Comparison of ENCODE assay signal across 18 cellular contexts in genomic region chr15:71186971-71187960, GRCh38.
"Had no signal": no experiment of that assay in that cellular context is flagged by ENCODE, and none has a peak within 500 bp of the region (broad histone marks: within the 10 kb centered on the region; RNA-seq: fewer than 3 reads in every experiment).

No MANE protein-coding gene starts in this region.

- H3K36me3 Mint-ChIP-seq: activated naive CD8-positive, alpha-beta T cell; memory B cell; naive thymus-derived CD8-positive, alpha-beta T cell had no signal

- H3K4me1 ChIP-seq: psoas muscle, tibial artery, vagina had no signal

- H3K9me3 ChIP-seq: psoas muscle, tibial artery, vagina had no signal

- H3K27ac ChIP-seq: epithelial cell of prostate, psoas muscle, tibial artery, vagina had no signal

- H3K4me3 ChIP-seq: psoas muscle, tibial artery, vagina had no signal

- H3K4me3 Mint-ChIP-seq: activated CD4-positive, alpha-beta T cell treated with anti-CD3 and anti-CD28 coated beads, Interleukin-2, amount 10 ng/mL, durations not matched to agents 7 days and 5 days; activated naive CD8-positive, alpha-beta T cell; dendritic cell treated with granulocyte-macrophage colony-stimulating factor and Interleukin-4, amounts not matched to agents 40 ng/mL and 50 ng/mL, for 4 days; effector memory CD8-positive, alpha-beta T cell; memory B cell; naive thymus-derived CD8-positive, alpha-beta T cell; WTC11 had no signal

- H3K27ac Mint-ChIP-seq: activated CD4-positive, alpha-beta T cell treated with anti-CD3 and anti-CD28 coated beads, Interleukin-2, amount 10 ng/mL, durations not matched to agents 7 days and 5 days; activated naive CD8-positive, alpha-beta T cell; dendritic cell treated with granulocyte-macrophage colony-stimulating factor and Interleukin-4, amounts not matched to agents 40 ng/mL and 50 ng/mL, for 4 days; effector memory CD8-positive, alpha-beta T cell; memory B cell; naive thymus-derived CD8-positive, alpha-beta T cell; WTC11 had no signal

- DNase-seq: activated CD4-positive, alpha-beta T cell treated with anti-CD3 and anti-CD28 coated beads, Interleukin-2, amount 10 ng/mL, durations not matched to agents 7 days and 5 days; activated CD8-positive, alpha-beta memory T cell treated with anti-CD3 and anti-CD28 coated beads for 24 hours; activated gamma-delta T cell treated with Interleukin-2 at 50 U/mL for 16 hours; amygdala; effector memory CD8-positive, alpha-beta T cell; islet precursor cell; naive thymus-derived CD8-positive, alpha-beta T cell; psoas muscle; stimulated activated CD4-positive, alpha-beta T cell treated with anti-CD3 and anti-CD28 coated beads, Interleukin-1b, Interleukin-23, amount 100 ng/mL, for 48 hours; tibial artery had no signal

- H3K4me1 Mint-ChIP-seq: activated CD4-positive, alpha-beta T cell treated with anti-CD3 and anti-CD28 coated beads, Interleukin-2, amount 10 ng/mL, durations not matched to agents 7 days and 5 days; memory B cell; naive thymus-derived CD8-positive, alpha-beta T cell had no signal

- H3K9me3 Mint-ChIP-seq: activated CD4-positive, alpha-beta T cell treated with anti-CD3 and anti-CD28 coated beads, Interleukin-2, amount 10 ng/mL, durations not matched to agents 7 days and 5 days; dendritic cell treated with granulocyte-macrophage colony-stimulating factor and Interleukin-4, amounts not matched to agents 40 ng/mL and 50 ng/mL, for 4 days; effector memory CD8-positive, alpha-beta T cell; memory B cell had no signal

- H3K36me3 ChIP-seq: vagina had no signal

- H3K27me3 ChIP-seq: tibial artery, vagina had no signal

- ATAC-seq: effector memory CD8-positive, alpha-beta T cell; left lobe of liver; naive thymus-derived CD8-positive, alpha-beta T cell; psoas muscle; sciatic nerve; WTC11 had no signal
